In the genomic region with DNA sequence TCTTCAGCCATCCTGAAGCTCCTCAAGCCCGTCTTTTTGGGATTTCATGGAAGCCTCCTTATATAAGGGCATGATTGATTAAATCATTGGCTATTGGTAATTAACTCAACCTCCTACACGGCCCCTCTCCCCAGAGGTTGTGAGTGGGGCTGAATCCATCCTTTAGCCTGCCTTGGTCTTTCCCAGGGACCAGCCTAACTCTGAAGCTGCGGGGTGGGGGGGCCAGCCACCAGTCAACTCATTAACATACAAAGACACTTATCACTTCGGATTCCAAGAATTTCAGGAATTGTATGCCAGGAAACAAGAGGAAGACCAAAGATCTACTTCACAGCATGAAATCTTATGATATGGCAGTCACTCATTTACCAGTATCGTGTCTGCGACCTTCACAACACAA, we compare ENCODE assay signal across 12 cellular contexts. TPM values are rescaled to one million over a fixed set of nuclear protein-coding genes. Genes with fewer than 3 reads are reported as not detected.
"Had no signal": no experiment of that assay in that cellular context is flagged by ENCODE, and none has a peak within 500 bp of the region (broad histone marks: within the 10 kb centered on the region; RNA-seq: fewer than 3 reads in every experiment).

No MANE protein-coding gene starts in this region.

- ATAC-seq: activated T-cell treated with anti-CD3 and anti-CD28 coated beads, Interleukin-2, amount 50 U/mL, for 4 hours; natural killer cell treated with Interleukin-12 subunit alpha and Interleukin-12 subunit beta and Interleukin-15 and Interleukin-18, amount 100 ng/mL, for 72 hours; stimulated activated naive CD8-positive, alpha-beta T cell treated with anti-CD3 and anti-CD28 coated beads, Interleukin-15, amount 100 ng/mL, for 72 hours had no signal

- H3K9me3 ChIP-seq: testis had no signal

- H3K27me3 ChIP-seq: testis had no signal

- H3K4me3 ChIP-seq: testis had no signal

- H3K27ac ChIP-seq: testis, VCaP had no signal

- DNase-seq: activated CD4-positive, alpha-beta T cell treated with anti-CD3 and anti-CD28 coated beads, Interleukin-2, amount 50 U/mL, for 1 hour; activated CD4-positive, CD25-positive, alpha-beta regulatory T cell treated with anti-CD3 and anti-CD28 coated beads, Interleukin-2, amount 50 U/mL, for 72 hours; activated CD8-positive, alpha-beta memory T cell treated with anti-CD3 and anti-CD28 coated beads, Interleukin-2, amount 50 U/mL, for 4 hours; activated naive CD4-positive, alpha-beta T cell treated with anti-CD3 and anti-CD28 coated beads for 36 hours; activated T-cell treated with anti-CD3 and anti-CD28 coated beads, Interleukin-2, amount 50 U/mL, for 4 hours; retina; stimulated activated CD4-positive, alpha-beta T cell treated with anti-CD3 and anti-CD28 coated beads, Interleukin-15, amount 100 ng/mL, for 24 hours; stimulated activated CD4-positive, alpha-beta T cell treated with anti-CD3 and anti-CD28 coated beads, Interleukin-2, amount 100 ng/mL, for 48 hours; stimulated activated naive CD8-positive, alpha-beta T cell treated with anti-CD3 and anti-CD28 coated beads, Interleukin-15, amount 100 ng/mL, for 72 hours; testis had no signal

RNA-seq across cellular contexts. Expression of a gene that starts 9.9 kb away (rescaled TPM):
- total RNA-seq: natural killer cell treated with Interleukin-12 subunit alpha and Interleukin-12 subunit beta and Interleukin-15 and Interleukin-18, amount 100 ng/mL, for 72 hours had no signal

RNA-seq across cellular contexts. Expression of a gene that starts 10.1 kb away (rescaled TPM):
- total RNA-seq: activated naive CD4-positive, alpha-beta T cell treated with anti-CD3 and anti-CD28 coated beads for 36 hours; natural killer cell treated with Interleukin-12 subunit alpha and Interleukin-12 subunit beta and Interleukin-15 and Interleukin-18, amount 100 ng/mL, for 72 hours had no signal
